In the genomic region with DNA sequence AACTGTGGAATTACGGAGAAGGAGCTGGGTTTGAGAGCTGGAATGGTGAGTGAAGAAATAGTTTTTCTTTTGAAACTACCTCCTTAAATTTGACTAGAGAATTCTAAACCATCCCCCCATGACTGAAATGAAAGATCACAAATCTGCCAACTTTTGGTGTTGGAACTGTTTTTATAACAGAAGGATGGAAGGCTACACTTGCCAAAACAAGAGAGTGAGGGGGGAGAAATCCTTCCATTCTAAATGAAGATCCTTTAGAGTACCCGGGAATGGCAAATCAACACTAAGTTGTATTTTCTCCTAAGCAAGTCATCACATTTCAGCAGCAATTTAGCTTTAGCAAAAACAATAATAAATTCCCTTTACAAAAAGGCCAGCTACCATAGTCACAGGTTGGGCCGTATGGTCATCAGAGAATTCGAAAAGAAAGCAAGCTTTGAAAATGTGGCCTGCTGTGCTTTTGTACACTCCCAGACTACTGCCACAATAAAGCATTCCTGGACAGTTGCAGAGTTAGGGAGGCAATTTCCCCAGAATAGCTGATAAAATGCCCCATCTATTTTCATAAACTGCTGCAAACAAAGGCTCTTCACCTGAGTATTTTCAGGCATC, we compare ENCODE assay signal across 27 cellular contexts. TPM values are rescaled to one million over a fixed set of nuclear protein-coding genes. Genes with fewer than 3 reads are reported as not detected.
DNase-seq lines count a peak whose midpoint lies in the region; ATAC-seq and TF ChIP-seq lines count a peak whose summit lies in the region.
"Had no signal": no experiment of that assay in that cellular context is flagged by ENCODE, and none has a peak within 500 bp of the region (broad histone marks: within the 10 kb centered on the region; RNA-seq: fewer than 3 reads in every experiment).

No MANE protein-coding gene starts in this region.

- TF ChIP-seq CTCF in nephron progenitor cell (IDR thresholded peaks at IDR 0.05) = no peak

- peak overlapping the region; percentile 42 for H3K4me3 Mint-ChIP-seq in nephron progenitor cell
- H3K4me3 Mint-ChIP-seq: activated T-cell treated with anti-CD3 and anti-CD28 coated beads, Interleukin-2, amount 50 U/mL, for 4 hours; dendritic cell treated with granulocyte-macrophage colony-stimulating factor and Interleukin-4, amounts not matched to agents 40 ng/mL and 50 ng/mL, for 4 days; naive B cell had no signal

- no peak overlapping the region for H3K27ac ChIP-seq in substantia nigra (ENCODE audit: low read depth, low read length, poor library complexity, severe bottlenecking)
- H3K27ac ChIP-seq: BLaER1 treated with 17β-estradiol and CSF1 and Interleukin-3, amounts not matched to agents 10 nM and 100 nM; ovary; SJCRH30; thoracic aorta had no signal

- H3K9me3 Mint-ChIP-seq in nephron progenitor cell = peaks cover 13% of the 10 kb centered on the region
- H3K9me3 Mint-ChIP-seq: activated T-cell treated with anti-CD3 and anti-CD28 coated beads, Interleukin-2, amount 50 U/mL, for 4 hours; dendritic cell treated with granulocyte-macrophage colony-stimulating factor and Interleukin-4, amounts not matched to agents 40 ng/mL and 50 ng/mL, for 4 days had no signal

- peaks cover 3% of the 10 kb centered on the region for H3K27me3 Mint-ChIP-seq in nephron progenitor cell (ENCODE audit: low read depth, poor library complexity)
- H3K27me3 Mint-ChIP-seq: dendritic cell treated with granulocyte-macrophage colony-stimulating factor and Interleukin-4, amounts not matched to agents 40 ng/mL and 50 ng/mL, for 4 days; naive B cell had no signal

- peaks cover 19% of the 10 kb centered on the region for H3K36me3 Mint-ChIP-seq in nephron progenitor cell (ENCODE audit: low read depth)
- H3K36me3 Mint-ChIP-seq: naive B cell had no signal

- H3K4me1 Mint-ChIP-seq in nephron progenitor cell = peaks cover 43% of the 10 kb centered on the region
- H3K4me1 Mint-ChIP-seq: naive B cell had no signal

- DNase-seq in DMS79 (lab: John Stamatoyannopoulos, UW) (peak; percentile 50), NCI-H2227 (lab: John Stamatoyannopoulos, UW; ENCODE audit: unreplicated experiment) (peak; percentile 30), cerebellum (ENCODE audit: low spot score) (peak; percentile 69), nephron progenitor cell (no peak), left lobe of liver (ENCODE audit: low spot score) (no peak), substantia nigra (lab: John Stamatoyannopoulos, UW) (no peak), Kasumi-1 (lab: John Stamatoyannopoulos, UW) (no peak), NOMO-1 treated with dmso at 0.1 percent for 144 hours (lab: John Stamatoyannopoulos, UW; ENCODE audit: unreplicated experiment) (no peak)
- DNase-seq: activated CD4-positive, alpha-beta T cell treated with anti-CD3 and anti-CD28 coated beads for 4 hours; activated T-cell treated with anti-CD3 and anti-CD28 coated beads, Interleukin-2, amount 50 U/mL, for 4 hours; COR-L47; DND-41; mesendoderm; naive B cell; NCI-H1048; NCI-H2081; NCI-H524 treated with DMSO at 0.1 percent for 48 hours; ovary; SJCRH30; stimulated activated CD4-positive, alpha-beta T cell treated with anti-CD3 and anti-CD28 coated beads, Interleukin-4, amount 100 ng/mL, for 24 hours; stimulated activated naive CD4-positive, alpha-beta T cell had no signal

- ATAC-seq in left lobe of liver = no peak
- ATAC-seq: activated T-cell treated with anti-CD3 and anti-CD28 coated beads, Interleukin-2, amount 50 U/mL, for 4 hours; GM12878; Panc1 had no signal

- H3K27ac Mint-ChIP-seq in nephron progenitor cell = peak overlapping the region; percentile 98
- H3K27ac Mint-ChIP-seq: dendritic cell treated with granulocyte-macrophage colony-stimulating factor and Interleukin-4, amounts not matched to agents 40 ng/mL and 50 ng/mL, for 4 days; naive B cell had no signal

RNA-seq across cellular contexts. Expression of gene FREM1, which starts 25.0 kb away (rescaled TPM):
- 37.3 TPM for total RNA-seq in cerebellum
- total RNA-seq in left lobe of liver = 0.86 TPM
- total RNA-seq: activated CD8-positive, alpha-beta memory T cell treated with anti-CD3 and anti-CD28 coated beads for 36 hours had no signal

Comparison
In these comparisons a context has a peak if more than half of its experiments do, and no peak if none do; other contexts are left out.
1. DNase-seq: peak in DMS79 (single experiment), NCI-H2227 (single experiment) and cerebellum (single experiment); none in nephron progenitor cell (single experiment), left lobe of liver (single experiment), substantia nigra (0 of 49), Kasumi-1 (0 of 2) and NOMO-1 treated with dmso at 0.1 percent for 144 hours (single experiment).
2. RNA of gene FREM1, which starts 25.0 kb away (total RNA-seq): 37.3 TPM in cerebellum (single experiment); 0.86 TPM in left lobe of liver (single experiment); every median in the first group is over 10 times any median in the second.